ENCODE assay signal across 8 cellular contexts in genomic region chr6:112253842-112254816, GRCh38. TPM values are rescaled to one million over a fixed set of nuclear protein-coding genes. Genes with fewer than 3 reads are reported as not detected.
A peak's percentile ranks its signal among the peaks of the same experiment; 100 is the strongest.
DNase-seq lines count a peak whose midpoint lies in the region; ATAC-seq and TF ChIP-seq lines count a peak whose summit lies in the region.

Gene LAMA4, minus strand, starts transcription at chr6:112254567. Its CDS starts 417 bp downstream, at chr6:112254150.

- peak; percentile 11 for DNase-seq in stimulated activated CD4-positive, alpha-beta T cell treated with anti-CD3 and anti-CD28 coated beads, Interleukin-1b, Interleukin-23, amount 100 ng/mL, for 48 hours
- DNase-seq in stimulated activated CD4-positive, alpha-beta T cell treated with anti-CD3 and anti-CD28 coated beads, Interleukin-4, amount 100 ng/mL, for 24 hours = no peak
- DNase-seq in PC-3 (peak; percentile 50), cardiac fibroblast (ENCODE audit: low read depth in 2 of 2) (peak; percentile 73 to 92), iPS-NIHi7 (ENCODE audit: extremely low spot score) (peak; percentile 69), gastrocnemius medialis (no peak), NCI-H187 treated with DMSO at 0.1 percent for 48 hours (lab: John Stamatoyannopoulos, UW) (no peak)

- H3K4me2 ChIP-seq in PC-3 (ENCODE audit: low read length) = peak within 1 kb of the TSS; percentile 88

- H3K9ac ChIP-seq in PC-3 (ENCODE audit: low read length) = peak within 1 kb of the TSS; percentile 73

- TSS peak; percentile 65 for BruUV-seq in PC-3 (replicated peaks; lab: Mats Ljungman, UMichigan)

- TF ChIP-seq POLR2A in gastrocnemius medialis (IDR thresholded peaks at IDR 0.05) = peak in 1 of 2 donors; percentile 24

- H3K9me3 ChIP-seq in PC-3 (ENCODE audit: low read length) = no peaks in the 10 kb centered on the region
- no peaks in the 10 kb centered on the region for H3K9me3 ChIP-seq in gastrocnemius medialis

- TF ChIP-seq CTCF in PC-3 (conservative IDR thresholded peaks at IDR 0.05; ENCODE audit: low read depth, low read length) (no peak), cardiac fibroblast (IDR thresholded peaks at IDR 0.05; ENCODE audit: low read depth, low read length) (no peak), gastrocnemius medialis (IDR thresholded peaks at IDR 0.05 in 4 of 5, conservative IDR thresholded peaks at IDR 0.05 in 1 of 5) (no peak)

- H3K27ac ChIP-seq in PC-3 (ENCODE audit: low read length) = peak within 1 kb of the TSS; percentile 16; the same call in 1 of the 2 replicates
- H3K27ac ChIP-seq in gastrocnemius medialis = peak within 1 kb of the TSS; percentile 72 to 82 (median 80)

- no peaks in the 10 kb centered on the region for H4K20me1 ChIP-seq in PC-3 (ENCODE audit: low read length)

- H3K4me1 ChIP-seq in PC-3 (ENCODE audit: insufficient read depth, low read length) = peaks cover 13% of the 10 kb centered on the region
- H3K4me1 ChIP-seq in gastrocnemius medialis = peaks cover 0 to 8% of the 10 kb centered on the region in 2 donors

- CTCF ChIA-PET in PC-3 (lab: Charles Lee) = interaction anchor here (1.5 kb wide), 1 partner anchor 74 kb away, joined by 6 read pairs; no protein-coding TSS in a partner anchor

- POLR2A ChIA-PET in PC-3 (lab: Charles Lee; ENCODE audit: unreplicated experiment) = interaction anchor here (0.6 to 0.9 kb wide), 2 partner anchors 37 to 45 kb away, joined by 3 to 8 read pairs; no protein-coding TSS in a partner anchor

- H3K4me3 ChIP-seq in PC-3 (ENCODE audit: low read length) (peak within 1 kb of the TSS; percentile 80), cardiac fibroblast (replicated peaks in 1 of 2; ENCODE audit: low read depth in 2 of 2, low read length in 2 of 2) (peak within 1 kb of the TSS; percentile 90 to 96), gastrocnemius medialis (peak within 1 kb of the TSS; percentile 67 to 86 (median 70))

- intact Hi-C loops in PC-3 (cut with micrococcal nuclease) = loop anchor here (5.0 kb wide), 1 partner anchor 52 kb away; no protein-coding TSS in a partner anchor
- intact Hi-C loops in gastrocnemius medialis (cut with DNase I; ENCODE audit: low total_unique reads) = loop anchor here (10.0 kb wide), 1 partner anchor 49 kb away; no protein-coding TSS in a partner anchor

- ATAC-seq in PC-3 (peak; percentile 70), gastrocnemius medialis (peak; percentile 50 to 53), GM21723 (IDR thresholded peaks at IDR 0.05; ENCODE audit: unreplicated experiment) (no peak)

- no peaks in the 10 kb centered on the region for H3F3A ChIP-seq in PC-3 (ENCODE audit: low read length, unreplicated experiment)

- in situ Hi-C loops in gastrocnemius medialis (cut with MboI; ENCODE audit: low sequenced_read_pairs in 4 of 4) = loop anchor here in 1 of 4 donors (10.0 kb wide), 1 partner anchor 49 kb away; no protein-coding TSS in a partner anchor

- H3K27me3 ChIP-seq in PC-3 (ENCODE audit: low read length) (no peaks in the 10 kb centered on the region), gastrocnemius medialis (no peaks in the 10 kb centered on the region)

- H3K79me2 ChIP-seq in PC-3 (ENCODE audit: low read length) = no peaks in the 10 kb centered on the region

- peak within 1 kb of the TSS; percentile 91 for H2AFZ ChIP-seq in PC-3 (ENCODE audit: low read length)

- no peaks in the 10 kb centered on the region for H3K9me2 ChIP-seq in PC-3 (replicated peaks; ENCODE audit: low read length)

- H3K36me3 ChIP-seq in PC-3 (ENCODE audit: low read depth, low read length) (no peaks in the 10 kb centered on the region), gastrocnemius medialis (no peaks in the 10 kb centered on the region)

RNA-seq across cellular contexts. Expression of gene LAMA4, which starts in this region (rescaled TPM):
- total RNA-seq in PC-3 (2014; rRNA removed) (9.4 and 18.3 TPM in 2 replicates), gastrocnemius medialis (10 to 100 TPM in 1 of 4 donors, 1 to 10 TPM in 3; 4.4 to 19.1 (median 7.4) TPM)

Comparison
In these comparisons a context has a peak if more than half of its experiments do, and no peak if none do; other contexts are left out.
1. DNase-seq: peak in stimulated activated CD4-positive, alpha-beta T cell treated with anti-CD3 and anti-CD28 coated beads, Interleukin-1b, Interleukin-23, amount 100 ng/mL, for 48 hours (single experiment), PC-3 (single experiment), cardiac fibroblast (2 of 2) and iPS-NIHi7 (single experiment); none in stimulated activated CD4-positive, alpha-beta T cell treated with anti-CD3 and anti-CD28 coated beads, Interleukin-4, amount 100 ng/mL, for 24 hours (single experiment), gastrocnemius medialis (0 of 2) and NCI-H187 treated with DMSO at 0.1 percent for 48 hours (single experiment).
2. Peak in every context shown above with its lines, with median percentiles within 50 percentile points of each other: H3K4me3 ChIP-seq.